In the genomic region with DNA sequence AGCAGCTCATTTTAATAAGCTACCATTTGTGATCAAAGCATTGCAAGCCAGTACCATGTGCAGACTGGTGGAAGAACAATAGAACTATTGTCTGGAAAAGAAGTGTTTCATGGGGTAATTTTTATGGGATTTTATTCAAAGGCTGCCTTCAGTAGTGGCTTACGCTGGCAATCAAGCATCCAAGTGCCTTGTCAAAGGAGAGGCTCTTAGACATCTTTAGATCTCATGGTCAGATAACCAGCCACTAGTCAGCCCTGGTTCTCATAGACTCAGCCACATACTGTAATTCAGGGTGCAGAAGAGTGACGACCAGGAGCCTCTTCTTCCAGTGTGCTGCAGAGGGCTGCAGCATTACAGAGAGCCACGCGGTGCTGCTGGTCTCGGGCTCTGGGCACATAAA, we compare ENCODE assay signal across 1 cellular context.
TF ChIP-seq lines count a peak whose summit lies in the region.

No MANE protein-coding gene starts in this region.

TF ChIP-seq in GM23338, 12 proteins besides CTCF, POLR2A, EP300 and RAD21:
- TF ChIP-seq STAT1 (IDR thresholded peaks at IDR 0.05; ENCODE audit: unreplicated experiment) (no peak), CREB1 (CRISPR knock-in tag; IDR thresholded peaks at IDR 0.05; ENCODE audit: low read depth) (no peak), NANOG (IDR thresholded peaks at IDR 0.05; ENCODE audit: borderline replicate concordance) (no peak)
- TF ChIP-seq, protein P1, sequence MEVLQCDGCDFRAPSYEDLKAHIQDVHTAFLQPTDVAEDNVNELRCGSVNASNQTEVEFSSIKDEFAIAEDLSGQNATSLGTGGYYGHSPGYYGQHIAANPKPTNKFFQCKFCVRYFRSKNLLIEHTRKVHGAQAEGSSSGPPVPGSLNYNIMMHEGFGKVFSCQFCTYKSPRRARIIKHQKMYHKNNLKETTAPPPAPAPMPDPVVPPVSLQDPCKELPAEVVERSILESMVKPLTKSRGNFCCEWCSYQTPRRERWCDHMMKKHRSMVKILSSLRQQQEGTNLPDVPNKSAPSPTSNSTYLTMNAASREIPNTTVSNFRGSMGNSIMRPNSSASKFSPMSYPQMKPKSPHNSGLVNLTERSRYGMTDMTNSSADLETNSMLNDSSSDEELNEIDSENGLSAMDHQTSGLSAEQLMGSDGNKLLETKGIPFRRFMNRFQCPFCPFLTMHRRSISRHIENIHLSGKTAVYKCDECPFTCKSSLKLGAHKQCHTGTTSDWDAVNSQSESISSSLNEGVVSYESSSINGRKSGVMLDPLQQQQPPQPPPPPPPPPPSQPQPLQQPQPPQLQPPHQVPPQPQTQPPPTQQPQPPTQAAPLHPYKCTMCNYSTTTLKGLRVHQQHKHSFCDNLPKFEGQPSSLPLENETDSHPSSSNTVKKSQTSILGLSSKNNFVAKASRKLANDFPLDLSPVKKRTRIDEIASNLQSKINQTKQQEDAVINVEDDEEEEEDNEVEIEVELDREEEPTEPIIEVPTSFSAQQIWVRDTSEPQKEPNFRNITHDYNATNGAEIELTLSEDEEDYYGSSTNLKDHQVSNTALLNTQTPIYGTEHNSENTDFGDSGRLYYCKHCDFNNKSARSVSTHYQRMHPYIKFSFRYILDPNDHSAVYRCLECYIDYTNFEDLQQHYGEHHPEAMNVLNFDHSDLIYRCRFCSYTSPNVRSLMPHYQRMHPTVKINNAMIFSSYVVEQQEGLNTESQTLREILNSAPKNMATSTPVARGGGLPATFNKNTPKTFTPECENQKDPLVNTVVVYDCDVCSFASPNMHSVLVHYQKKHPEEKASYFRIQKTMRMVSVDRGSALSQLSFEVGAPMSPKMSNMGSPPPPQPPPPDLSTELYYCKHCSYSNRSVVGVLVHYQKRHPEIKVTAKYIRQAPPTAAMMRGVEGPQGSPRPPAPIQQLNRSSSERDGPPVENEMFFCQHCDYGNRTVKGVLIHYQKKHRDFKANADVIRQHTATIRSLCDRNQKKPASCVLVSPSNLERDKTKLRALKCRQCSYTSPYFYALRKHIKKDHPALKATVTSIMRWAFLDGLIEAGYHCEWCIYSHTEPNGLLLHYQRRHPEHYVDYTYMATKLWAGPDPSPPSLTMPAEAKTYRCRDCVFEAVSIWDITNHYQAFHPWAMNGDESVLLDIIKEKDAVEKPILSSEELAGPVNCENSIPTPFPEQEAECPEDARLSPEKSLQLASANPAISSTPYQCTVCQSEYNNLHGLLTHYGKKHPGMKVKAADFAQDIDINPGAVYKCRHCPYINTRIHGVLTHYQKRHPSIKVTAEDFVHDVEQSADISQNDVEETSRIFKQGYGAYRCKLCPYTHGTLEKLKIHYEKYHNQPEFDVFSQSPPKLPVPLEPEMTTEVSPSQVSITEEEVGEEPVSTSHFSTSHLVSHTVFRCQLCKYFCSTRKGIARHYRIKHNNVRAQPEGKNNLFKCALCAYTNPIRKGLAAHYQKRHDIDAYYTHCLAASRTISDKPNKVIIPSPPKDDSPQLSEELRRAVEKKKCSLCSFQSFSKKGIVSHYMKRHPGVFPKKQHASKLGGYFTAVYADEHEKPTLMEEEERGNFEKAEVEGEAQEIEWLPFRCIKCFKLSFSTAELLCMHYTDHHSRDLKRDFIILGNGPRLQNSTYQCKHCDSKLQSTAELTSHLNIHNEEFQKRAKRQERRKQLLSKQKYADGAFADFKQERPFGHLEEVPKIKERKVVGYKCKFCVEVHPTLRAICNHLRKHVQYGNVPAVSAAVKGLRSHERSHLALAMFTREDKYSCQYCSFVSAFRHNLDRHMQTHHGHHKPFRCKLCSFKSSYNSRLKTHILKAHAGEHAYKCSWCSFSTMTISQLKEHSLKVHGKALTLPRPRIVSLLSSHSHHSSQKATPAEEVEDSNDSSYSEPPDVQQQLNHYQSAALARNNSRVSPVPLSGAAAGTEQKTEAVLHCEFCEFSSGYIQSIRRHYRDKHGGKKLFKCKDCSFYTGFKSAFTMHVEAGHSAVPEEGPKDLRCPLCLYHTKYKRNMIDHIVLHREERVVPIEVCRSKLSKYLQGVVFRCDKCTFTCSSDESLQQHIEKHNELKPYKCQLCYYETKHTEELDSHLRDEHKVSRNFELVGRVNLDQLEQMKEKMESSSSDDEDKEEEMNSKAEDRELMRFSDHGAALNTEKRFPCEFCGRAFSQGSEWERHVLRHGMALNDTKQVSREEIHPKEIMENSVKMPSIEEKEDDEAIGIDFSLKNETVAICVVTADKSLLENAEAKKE (CRISPR knock-in tag; IDR thresholded peaks at IDR 0.05): no peak
